8 cellular contexts compared by ENCODE assay signal in genomic region chr6:27668442-27669275, GRCh38.
DNase-seq lines count a peak whose midpoint lies in the region; ATAC-seq, FAIRE-seq and TF ChIP-seq lines count a peak whose summit lies in the region.

No MANE protein-coding gene starts in this region.

- peaks cover 15 to 17% of the 10 kb centered on the region in 2 experiments for H3K27me3 ChIP-seq in endothelial cell of umbilical vein (ENCODE audit: control insufficient read depth in 2 of 2, insufficient read depth in 2 of 2, low read length in 2 of 2)
- peaks cover 69% of the 10 kb centered on the region for H3K27me3 ChIP-seq in CD8-positive, alpha-beta T cell (ENCODE audit: insufficient read depth, low read length)

- peaks cover 13% of the 10 kb centered on the region for H3K9me3 Mint-ChIP-seq in CD8-positive, alpha-beta T cell

- no peaks in the 10 kb centered on the region for H3K79me2 ChIP-seq in endothelial cell of umbilical vein (ENCODE audit: control insufficient read depth, insufficient read depth, low read length)

- H3K27me3 Mint-ChIP-seq in CD8-positive, alpha-beta T cell (ENCODE audit: low read depth): peaks cover 83% of the 10 kb centered on the region

- no peaks in the 10 kb centered on the region for H4K20me1 ChIP-seq in endothelial cell of umbilical vein (replicated peaks; ENCODE audit: control insufficient read depth, extremely low read depth, insufficient read depth, low read length)

- H3K4me1 ChIP-seq in endothelial cell of umbilical vein (ENCODE audit: control insufficient read depth, extremely low read depth, insufficient read depth, low read length): peaks cover 10% of the 10 kb centered on the region
- H3K4me1 ChIP-seq in CD8-positive, alpha-beta T cell (ENCODE audit: insufficient read depth, low read length): no peaks in the 10 kb centered on the region

- BruUV-seq in endothelial cell of umbilical vein (replicated peaks; lab: Mats Ljungman, UMichigan): no TSS peak

- H2AFZ ChIP-seq in endothelial cell of umbilical vein (ENCODE audit: low read depth, low read length): no peak overlapping the region

- H3K27ac ChIP-seq in endothelial cell of umbilical vein (ENCODE audit: insufficient read depth, low read depth, low read length): no peak overlapping the region
- no peak overlapping the region for H3K27ac ChIP-seq in CD8-positive, alpha-beta T cell (ENCODE audit: low read depth, low read length)

- CTCF ChIA-PET in endothelial cell of umbilical vein (lab: Charles Lee): interaction anchor here (1.0 to 3.2 kb wide), 5 partner anchors 19 to 150 kb away, joined by 3 to 15 read pairs (median 6); no protein-coding TSS in a partner anchor
- CTCF ChIA-PET in CD8-positive, alpha-beta T cell (lab: Charles Lee): interaction anchor here (1.3 kb wide), 1 partner anchor 226 kb away, joined by 3 read pairs; no protein-coding TSS in a partner anchor

- POLR2A ChIA-PET in endothelial cell of umbilical vein (lab: Charles Lee): no interaction called here
- POLR2A ChIA-PET in CD8-positive, alpha-beta T cell (lab: Charles Lee): no interaction called here

- peak; percentile 13 for DNase-seq in NCI-H1092 treated with DMSO at 0.1 percent for 48 hours (lab: John Stamatoyannopoulos, UW)
- no peak for DNase-seq in NCI-H1092 (lab: John Stamatoyannopoulos, UW)
- peak; percentile 82 for DNase-seq in NCI-H1105 treated with DMSO at 0.1 percent for 48 hours (lab: John Stamatoyannopoulos, UW)
- peak; percentile 75 for DNase-seq in UCSD-AML1 (lab: John Stamatoyannopoulos, UW; ENCODE audit: unreplicated experiment)
- peak; percentile 44 for DNase-seq in endothelial cell of umbilical vein (ENCODE audit: low read depth, low spot score)
- peak; percentile 49 for DNase-seq in pons (ENCODE audit: low spot score)
- DNase-seq in CD8-positive, alpha-beta T cell: no peak

- H3K36me3 ChIP-seq in endothelial cell of umbilical vein (ENCODE audit: control insufficient read depth in 2 of 2, extremely low read depth in 1 of 2, insufficient read depth in 2 of 2, low read length in 2 of 2): no peaks in the 10 kb centered on the region
- H3K36me3 ChIP-seq in CD8-positive, alpha-beta T cell (ENCODE audit: insufficient read depth, low read length): no peaks in the 10 kb centered on the region

- no peak overlapping the region for H3K4me3 Mint-ChIP-seq in CD8-positive, alpha-beta T cell

- H3K9me1 ChIP-seq in endothelial cell of umbilical vein (replicated peaks; ENCODE audit: control insufficient read depth, extremely low read depth, insufficient read depth, low read length): no peaks in the 10 kb centered on the region

- peak overlapping the region in 2 of 3 experiments; percentile 35 to 48 for H3K4me3 ChIP-seq in endothelial cell of umbilical vein (replicated peaks in 1 of 3; ENCODE audit: insufficient read depth in 1 of 3, low read depth in 1 of 3, low read length in 3 of 3)
- H3K4me3 ChIP-seq in CD8-positive, alpha-beta T cell (ENCODE audit: low read depth, low read length): no peak overlapping the region

- H3K27ac Mint-ChIP-seq in CD8-positive, alpha-beta T cell: no peak overlapping the region

- peak; percentile 69 for FAIRE-seq in endothelial cell of umbilical vein (lab: Jason Lieb, UNC)

- H3K9me3 ChIP-seq in endothelial cell of umbilical vein (replicated peaks; ENCODE audit: control insufficient read depth, insufficient read depth, low read length): no peaks in the 10 kb centered on the region
- H3K9me3 ChIP-seq in CD8-positive, alpha-beta T cell (ENCODE audit: low read length): peaks cover 5% of the 10 kb centered on the region

- no peak for TF ChIP-seq POLR2A in endothelial cell of umbilical vein (IDR thresholded peaks at IDR 0.05; ENCODE audit: low read depth, low read length)

- intact Hi-C loops in endothelial cell of umbilical vein (cut with micrococcal nuclease): loop anchor here (5.0 kb wide), 3 partner anchors 166 to 491 kb away; no protein-coding TSS in a partner anchor
- intact Hi-C loops in CD8-positive, alpha-beta T cell (cut with DNase I, micrococcal nuclease): loop anchor here (5.0 kb wide), 2 partner anchors 66 to 371 kb away; no protein-coding TSS in a partner anchor

- peak overlapping the region; percentile 89 for H3K4me2 ChIP-seq in endothelial cell of umbilical vein (ENCODE audit: insufficient read depth, low read length)

- ATAC-seq in GM21717 (IDR thresholded peaks at IDR 0.05; ENCODE audit: unreplicated experiment): no peak
- ATAC-seq in CD8-positive, alpha-beta T cell: no peak

- dilution Hi-C loops in endothelial cell of umbilical vein (cut with MboI; ENCODE audit: extremely low pct_ligation_motif_present, low sequenced_read_pairs): no loop called here

- H3K36me3 Mint-ChIP-seq in CD8-positive, alpha-beta T cell: no peaks in the 10 kb centered on the region

- TF ChIP-seq CTCF in endothelial cell of umbilical vein (IDR thresholded peaks at IDR 0.05; ENCODE audit: extremely low read depth in 1 of 2, insufficient read depth in 1 of 2, low read depth in 1 of 2, low read length in 2 of 2): no peak
- no peak for TF ChIP-seq CTCF in CD8-positive, alpha-beta T cell (IDR thresholded peaks at IDR 0.05)

- H3K9ac ChIP-seq in endothelial cell of umbilical vein (replicated peaks; ENCODE audit: extremely low read depth, insufficient read depth, low read length): no peak overlapping the region

- H3K4me1 Mint-ChIP-seq in CD8-positive, alpha-beta T cell (ENCODE audit: low read depth): peaks cover 27% of the 10 kb centered on the region

TF ChIP-seq in endothelial cell of umbilical vein, 7 proteins besides CTCF, POLR2A, EP300 and RAD21:
- TF ChIP-seq EZH2 (IDR thresholded peaks at IDR 0.05; ENCODE audit: borderline replicate concordance, low read depth, low read length, severe bottlenecking): no peak
- no peak for TF ChIP-seq FOS (IDR thresholded peaks at IDR 0.05; ENCODE audit: borderline replicate concordance, insufficient read depth, low read length)
- TF ChIP-seq GATA2 (IDR thresholded peaks at IDR 0.05; ENCODE audit: insufficient read depth, insufficient read length, low read depth, low read length): no peak
- TF ChIP-seq JUN (IDR thresholded peaks at IDR 0.05; ENCODE audit: borderline replicate concordance, insufficient read depth, insufficient read length, low read depth): no peak
- no peak for TF ChIP-seq MYC (IDR thresholded peaks at IDR 0.05; ENCODE audit: low read depth, low read length)
- TF ChIP-seq POLR2AphosphoS5 (IDR thresholded peaks at IDR 0.05; ENCODE audit: insufficient read depth, low read depth, low read length): no peak
- TF ChIP-seq, protein P1, sequence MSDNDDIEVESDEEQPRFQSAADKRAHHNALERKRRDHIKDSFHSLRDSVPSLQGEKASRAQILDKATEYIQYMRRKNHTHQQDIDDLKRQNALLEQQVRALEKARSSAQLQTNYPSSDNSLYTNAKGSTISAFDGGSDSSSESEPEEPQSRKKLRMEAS (IDR thresholded peaks at IDR 0.05; ENCODE audit: insufficient read depth, insufficient read length): no peak

Comparison
In these comparisons a context has a peak if more than half of its experiments do, and no peak if none do; other contexts are left out.
1. DNase-seq: peak in NCI-H1092 treated with DMSO at 0.1 percent for 48 hours (single experiment), NCI-H1105 treated with DMSO at 0.1 percent for 48 hours (single experiment), UCSD-AML1 (single experiment), endothelial cell of umbilical vein (single experiment) and pons (single experiment); none in NCI-H1092 (single experiment) and CD8-positive, alpha-beta T cell (0 of 7).